Comparison of ENCODE assay signal across 8 cellular contexts in genomic region chr3:192409203-192409837, GRCh38.
DNase-seq lines count a peak whose midpoint lies in the region; ATAC-seq and TF ChIP-seq lines count a peak whose summit lies in the region.

No MANE protein-coding gene starts in this region.

- no peak for TF ChIP-seq CTCF in astrocyte of the cerebellum (IDR thresholded peaks at IDR 0.05; ENCODE audit: low read depth, low read length, missing control alignments)

- peaks cover 55% of the 10 kb centered on the region for H3K27me3 ChIP-seq in iPS-18a (ENCODE audit: control insufficient read depth, insufficient read depth, low read length)

- ATAC-seq in GM18498 (IDR thresholded peaks at IDR 0.05; ENCODE audit: unreplicated experiment) (peak; percentile 64), HG03159 (IDR thresholded peaks at IDR 0.05; ENCODE audit: unreplicated experiment) (peak; percentile 59), GM21447 (IDR thresholded peaks at IDR 0.05; ENCODE audit: unreplicated experiment) (no peak)
- ATAC-seq in stimulated activated naive CD8-positive, alpha-beta T cell treated with anti-CD3 and anti-CD28 coated beads, Interleukin-15, Interleukin-2, amounts not matched to agents 100 U/mL and 50 U/mL, for 24 hours: peak; percentile 26

- no peaks in the 10 kb centered on the region for H3K36me3 ChIP-seq in iPS-18a (ENCODE audit: control insufficient read depth, low read depth, low read length)

- in situ Hi-C loops in astrocyte of the cerebellum (cut with HindIII; ENCODE audit: low sequenced_read_pairs): no loop called here

- H3K9ac ChIP-seq in iPS-18a (ENCODE audit: low read length): peak overlapping the region; percentile 16

- no peak overlapping the region for H3K27ac ChIP-seq in iPS-18a (ENCODE audit: low read length)

- H3K9me3 ChIP-seq in iPS-18a (ENCODE audit: control insufficient read depth, low read depth, low read length): no peaks in the 10 kb centered on the region

- no peak for DNase-seq in astrocyte of the cerebellum (ENCODE audit: low read depth)
- no peak for DNase-seq in stimulated activated naive CD8-positive, alpha-beta T cell treated with anti-CD3 and anti-CD28 coated beads, Interleukin-15, Interleukin-2, amounts not matched to agents 100 U/mL and 50 U/mL, for 24 hours
- DNase-seq in putamen (ENCODE audit: low spot score): no peak
- no peak for DNase-seq in cerebellar nuclear complex (lab: John Stamatoyannopoulos, UW)

- H3K4me3 ChIP-seq in astrocyte of the cerebellum (ENCODE audit: low read depth, low read length): peak overlapping the region; percentile 48
- H3K4me3 ChIP-seq in iPS-18a (ENCODE audit: low read length): peak overlapping the region; percentile 83

- peaks cover 14% of the 10 kb centered on the region for H3K4me1 ChIP-seq in iPS-18a (ENCODE audit: control insufficient read depth, low read depth, low read length)
